Comparison of ENCODE assay signal across 19 cellular contexts in genomic region chr3:9230596-9230995, GRCh38. TPM values are rescaled to one million over a fixed set of nuclear protein-coding genes. Genes with fewer than 3 reads are reported as not detected.
DNase-seq lines count a peak whose midpoint lies in the region; ATAC-seq and TF ChIP-seq lines count a peak whose summit lies in the region.
"Had no signal": no experiment of that assay in that cellular context is flagged by ENCODE, and none has a peak within 500 bp of the region (broad histone marks: within the 10 kb centered on the region; RNA-seq: fewer than 3 reads in every experiment).

No MANE protein-coding gene starts in this region.

- H3K4me1 Mint-ChIP-seq in WTC11 (peaks cover 67% of the 10 kb centered on the region), nephron (peaks cover 85% of the 10 kb centered on the region), HFFc6 (ENCODE audit: low read depth) (no peaks in the 10 kb centered on the region)

- H3K4me3 Mint-ChIP-seq in WTC11 (no peak overlapping the region), nephron (no peak overlapping the region), HFFc6 (no peak overlapping the region)
- H3K4me3 Mint-ChIP-seq: CD4-positive, alpha-beta T cell had no signal

- ATAC-seq in WTC11, result peak; percentile 14; the same call in 1 of the 2 replicates
- ATAC-seq: A549, PC-3 had no signal

- DNase-seq in WTC11 (ENCODE audit: low spot score) (no peak), sigmoid colon (peak; percentile 21), cerebellar cortex (ENCODE audit: low spot score) (no peak), HFFc6 (no peak), NCI-H345 treated with DMSO at 0.1 percent for 48 hours (lab: John Stamatoyannopoulos, UW; ENCODE audit: unreplicated experiment) (no peak)
- DNase-seq: Caco-2; CD4-positive, alpha-beta T cell; GDM1; GOT3; NCI-H1417 treated with DMSO at 0.1 percent for 48 hours; NCI-H1930; NCI-H226; NCI-H524 treated with DMSO at 0.1 percent for 48 hours; PC-3; SIG-M5 had no signal

- POLR2A ChIA-PET in WTC11 (lab: Charles Lee), result interaction anchor here (0.5 kb wide), 1 partner anchor 1978 kb away, joined by 7 read pairs; no protein-coding TSS in a partner anchor

- H3K9me3 Mint-ChIP-seq in WTC11 (no peaks in the 10 kb centered on the region), nephron (no peaks in the 10 kb centered on the region), HFFc6 (no peaks in the 10 kb centered on the region)
- H3K9me3 Mint-ChIP-seq: CD4-positive, alpha-beta T cell had no signal

- peak overlapping the region; percentile 52 for H3K27ac ChIP-seq in ectodermal cell (ENCODE audit: insufficient read depth, low read depth, low read length, poor library complexity, severe bottlenecking)
- no peak overlapping the region for H3K27ac ChIP-seq in sigmoid colon
- H3K27ac ChIP-seq: A549, RWPE1 had no signal

- TF ChIP-seq POLR2A in sigmoid colon (IDR thresholded peaks at IDR 0.05), result no peak

- intact Hi-C loops in sigmoid colon (cut with DNase I), result no loop called here

- no peak for TF ChIP-seq EP300 in sigmoid colon (IDR thresholded peaks at IDR 0.05)

- H3K4me1 ChIP-seq in ectodermal cell (ENCODE audit: control insufficient read depth, insufficient read depth, low read length) (peaks cover 32% of the 10 kb centered on the region), sigmoid colon (peaks cover 0 to 12% (median 7%) of the 10 kb centered on the region in 4 donors)
- H3K4me1 ChIP-seq: A549, Caco-2 had no signal

- H3K4me3 ChIP-seq in ectodermal cell (ENCODE audit: insufficient read depth, low read depth, low read length), result no peak overlapping the region
- no peak overlapping the region for H3K4me3 ChIP-seq in sigmoid colon
- H3K4me3 ChIP-seq: A549 had no signal

- no peaks in the 10 kb centered on the region for H3K27me3 Mint-ChIP-seq in WTC11 (ENCODE audit: low read depth)
- no peaks in the 10 kb centered on the region for H3K27me3 Mint-ChIP-seq in nephron (ENCODE audit: low read depth)
- peaks cover 19% of the 10 kb centered on the region for H3K27me3 Mint-ChIP-seq in HFFc6 (ENCODE audit: insufficient read depth)
- H3K27me3 Mint-ChIP-seq: CD4-positive, alpha-beta T cell had no signal

- WGBS in ectodermal cell, 2 experiments, result 71 to 75% methylated on average over 8 of the region's 8 CpGs
- WGBS in sigmoid colon, 2 donors, result 88 to 92% methylated on average over 8 of the region's 8 CpGs

- H3K36me3 ChIP-seq in ectodermal cell (ENCODE audit: control insufficient read depth, insufficient read depth, low read length) (no peaks in the 10 kb centered on the region), sigmoid colon (no peaks in the 10 kb centered on the region)

- CTCF ChIA-PET in WTC11 (lab: Charles Lee), result interaction anchor here (0.9 kb wide), 1 partner anchor 243 kb away, joined by 3 read pairs; no protein-coding TSS in a partner anchor

- no peaks in the 10 kb centered on the region for H3K36me3 Mint-ChIP-seq in WTC11
- peaks cover 5% of the 10 kb centered on the region for H3K36me3 Mint-ChIP-seq in nephron (ENCODE audit: low read depth)
- H3K36me3 Mint-ChIP-seq in HFFc6 (ENCODE audit: low read depth), result no peaks in the 10 kb centered on the region

- no peaks in the 10 kb centered on the region for H3K9me3 ChIP-seq in ectodermal cell (ENCODE audit: control insufficient read depth, low read length)
- H3K9me3 ChIP-seq in sigmoid colon, result no peaks in the 10 kb centered on the region
- H3K9me3 ChIP-seq: A549, Caco-2 had no signal

- H3K27me3 ChIP-seq in ectodermal cell (ENCODE audit: control insufficient read depth, insufficient read depth, low read length, poor library complexity, severe bottlenecking), result no peaks in the 10 kb centered on the region
- H3K27me3 ChIP-seq in sigmoid colon, result no peaks in the 10 kb centered on the region

- no peak overlapping the region for H3K27ac Mint-ChIP-seq in WTC11
- peak overlapping the region in 2 of 3 experiments; percentile 70 to 84 for H3K27ac Mint-ChIP-seq in nephron
- no peak overlapping the region for H3K27ac Mint-ChIP-seq in HFFc6
- H3K27ac Mint-ChIP-seq: CD4-positive, alpha-beta T cell had no signal

- TF ChIP-seq CTCF in WTC11 (IDR thresholded peaks at IDR 0.05), result no peak
- TF ChIP-seq CTCF in nephron (IDR thresholded peaks at IDR 0.05; ENCODE audit: unreplicated experiment in 3 of 3), result no peak
- no peak for TF ChIP-seq CTCF in sigmoid colon (IDR thresholded peaks at IDR 0.05)
- TF ChIP-seq CTCF in HFFc6 (IDR thresholded peaks at IDR 0.05), result no peak

TF ChIP-seq in WTC11, 78 proteins besides CTCF, POLR2A, EP300 and RAD21:
- TF ChIP-seq GABPB1 (CRISPR knock-in tag; IDR thresholded peaks at IDR 0.05), result no peak
- no peak for TF ChIP-seq ARID4B (CRISPR knock-in tag; IDR thresholded peaks at IDR 0.05; ENCODE audit: borderline replicate concordance)
- no peak for TF ChIP-seq RORB (CRISPR knock-in tag; IDR thresholded peaks at IDR 0.05)
TF ChIP-seq in WTC11: peak in this region for 0.

RNA-seq across cellular contexts. Expression of gene SRGAP3, which starts 18.9 kb away (rescaled TPM):
- total RNA-seq in WTC11 (2021), result 11.8 to 17.9 TPM (median 12.1 TPM) in 3 replicates
- 32.9 TPM for polyA plus RNA-seq in ectodermal cell (2013, experiment 1 of 4)
- 30.2 TPM for polyA plus RNA-seq in ectodermal cell (2013, experiment 2 of 4)
- polyA plus RNA-seq in ectodermal cell (2013, experiment 3 of 4), result 26.0 TPM
- 34.2 TPM for polyA plus RNA-seq in ectodermal cell (2013, experiment 4 of 4)
- total RNA-seq in sigmoid colon, result 1 to 10 TPM; 5.8 to 7.7 (median 6.6) TPM
- 1 to 10 TPM in 2 of 3 donors, under 1 TPM in 1; 0.69 to 2.6 (median 1.2) TPM for polyA plus RNA-seq in sigmoid colon
- under 1 TPM; 0.23 to 0.92 (median 0.77) TPM for total RNA-seq in HFFc6 (2021; fragmentation: NEBNext Ultra II Directional; extraction: Animal tissue kit (Norgen Biotek cat#: 25700))

Comparison
In these comparisons a context has a peak if more than half of its experiments do, and no peak if none do; other contexts are left out.
1. H3K27ac Mint-ChIP-seq: peak in nephron (2 of 3); none in WTC11 (single experiment) and HFFc6 (single experiment).